Comparison of ENCODE assay signal across 1 cellular context in genomic region chr2:240868286-240869108, GRCh38.
TF ChIP-seq lines count a peak whose summit lies in the region.

Gene AGXT, plus strand, starts transcription at chr2:240868824. Its CDS starts 42 bp downstream, at chr2:240868866.

TF ChIP-seq in HepG2, 621 proteins besides CTCF, POLR2A, EP300 and RAD21 (continued from another document and continues in another):
- TF ChIP-seq FOXO4 (CRISPR knock-in tag; conservative IDR thresholded peaks at IDR 0.05): no peak
- peak; percentile 91 for TF ChIP-seq RXRA (CRISPR knock-in tag; IDR thresholded peaks at IDR 0.05)
- peak; percentile 73 for TF ChIP-seq GATAD2A (CRISPR knock-in tag; IDR thresholded peaks at IDR 0.05)
- no peak; the same call in 1 of the 2 replicates for TF ChIP-seq HNF4G (IDR thresholded peaks at IDR 0.05; ENCODE audit: borderline replicate concordance, low read depth, low read length)
- peak; percentile 84; the same call in 1 of the 2 replicates for TF ChIP-seq HNF4G (CRISPR knock-in tag; IDR thresholded peaks at IDR 0.05; ENCODE audit: borderline replicate concordance, low read depth)
- TF ChIP-seq, protein P1, sequence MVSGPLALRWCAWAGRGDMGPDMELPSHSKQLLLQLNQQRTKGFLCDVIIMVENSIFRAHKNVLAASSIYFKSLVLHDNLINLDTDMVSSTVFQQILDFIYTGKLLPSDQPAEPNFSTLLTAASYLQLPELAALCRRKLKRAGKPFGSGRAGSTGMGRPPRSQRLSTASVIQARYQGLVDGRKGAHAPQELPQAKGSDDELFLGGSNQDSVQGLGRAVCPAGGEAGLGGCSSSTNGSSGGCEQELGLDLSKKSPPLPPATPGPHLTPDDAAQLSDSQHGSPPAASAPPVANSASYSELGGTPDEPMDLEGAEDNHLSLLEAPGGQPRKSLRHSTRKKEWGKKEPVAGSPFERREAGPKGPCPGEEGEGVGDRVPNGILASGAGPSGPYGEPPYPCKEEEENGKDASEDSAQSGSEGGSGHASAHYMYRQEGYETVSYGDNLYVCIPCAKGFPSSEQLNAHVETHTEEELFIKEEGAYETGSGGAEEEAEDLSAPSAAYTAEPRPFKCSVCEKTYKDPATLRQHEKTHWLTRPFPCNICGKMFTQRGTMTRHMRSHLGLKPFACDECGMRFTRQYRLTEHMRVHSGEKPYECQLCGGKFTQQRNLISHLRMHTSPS (CRISPR knock-in tag; IDR thresholded peaks at IDR 0.05; ENCODE audit: low read depth): peak; percentile 87
- TF ChIP-seq, protein P2, sequence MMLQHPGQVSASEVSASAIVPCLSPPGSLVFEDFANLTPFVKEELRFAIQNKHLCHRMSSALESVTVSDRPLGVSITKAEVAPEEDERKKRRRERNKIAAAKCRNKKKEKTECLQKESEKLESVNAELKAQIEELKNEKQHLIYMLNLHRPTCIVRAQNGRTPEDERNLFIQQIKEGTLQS (CRISPR knock-in tag; IDR thresholded peaks at IDR 0.05): no peak
- TF ChIP-seq ZFP90 (CRISPR knock-in tag; IDR thresholded peaks at IDR 0.05; ENCODE audit: borderline replicate concordance): peak; percentile 77; the same call in 1 of the 2 replicates
- TF ChIP-seq NR2C2 (CRISPR knock-in tag; IDR thresholded peaks at IDR 0.05; ENCODE audit: borderline replicate concordance): peak; percentile 92
- peak; percentile 25; the same call in 1 of the 2 replicates for TF ChIP-seq ZSCAN21 (CRISPR knock-in tag; IDR thresholded peaks at IDR 0.05; ENCODE audit: borderline replicate concordance)
- TF ChIP-seq ZNF709 (CRISPR knock-in tag; IDR thresholded peaks at IDR 0.05): peak; percentile 77
- TF ChIP-seq ZBTB10 (CRISPR knock-in tag; IDR thresholded peaks at IDR 0.05; ENCODE audit: borderline replicate concordance): peak; percentile 48; the same call in 1 of the 2 replicates
- TF ChIP-seq ZNF274 (CRISPR knock-in tag; IDR thresholded peaks at IDR 0.05): no peak; the same call in none of the 2 replicates
- peak; percentile 81; the same call in 1 of the 2 replicates for TF ChIP-seq MEIS1 (CRISPR knock-in tag; IDR thresholded peaks at IDR 0.05; ENCODE audit: borderline replicate concordance)
- no peak for TF ChIP-seq ZNF737 (CRISPR knock-in tag; IDR thresholded peaks at IDR 0.05; ENCODE audit: borderline replicate concordance)
- TF ChIP-seq IRX3 (CRISPR knock-in tag; IDR thresholded peaks at IDR 0.05; ENCODE audit: borderline replicate concordance, low read depth): 0 out of 2 replicates have a peak, but pooled peaks have one; percentile 67
- TF ChIP-seq, protein P3, sequence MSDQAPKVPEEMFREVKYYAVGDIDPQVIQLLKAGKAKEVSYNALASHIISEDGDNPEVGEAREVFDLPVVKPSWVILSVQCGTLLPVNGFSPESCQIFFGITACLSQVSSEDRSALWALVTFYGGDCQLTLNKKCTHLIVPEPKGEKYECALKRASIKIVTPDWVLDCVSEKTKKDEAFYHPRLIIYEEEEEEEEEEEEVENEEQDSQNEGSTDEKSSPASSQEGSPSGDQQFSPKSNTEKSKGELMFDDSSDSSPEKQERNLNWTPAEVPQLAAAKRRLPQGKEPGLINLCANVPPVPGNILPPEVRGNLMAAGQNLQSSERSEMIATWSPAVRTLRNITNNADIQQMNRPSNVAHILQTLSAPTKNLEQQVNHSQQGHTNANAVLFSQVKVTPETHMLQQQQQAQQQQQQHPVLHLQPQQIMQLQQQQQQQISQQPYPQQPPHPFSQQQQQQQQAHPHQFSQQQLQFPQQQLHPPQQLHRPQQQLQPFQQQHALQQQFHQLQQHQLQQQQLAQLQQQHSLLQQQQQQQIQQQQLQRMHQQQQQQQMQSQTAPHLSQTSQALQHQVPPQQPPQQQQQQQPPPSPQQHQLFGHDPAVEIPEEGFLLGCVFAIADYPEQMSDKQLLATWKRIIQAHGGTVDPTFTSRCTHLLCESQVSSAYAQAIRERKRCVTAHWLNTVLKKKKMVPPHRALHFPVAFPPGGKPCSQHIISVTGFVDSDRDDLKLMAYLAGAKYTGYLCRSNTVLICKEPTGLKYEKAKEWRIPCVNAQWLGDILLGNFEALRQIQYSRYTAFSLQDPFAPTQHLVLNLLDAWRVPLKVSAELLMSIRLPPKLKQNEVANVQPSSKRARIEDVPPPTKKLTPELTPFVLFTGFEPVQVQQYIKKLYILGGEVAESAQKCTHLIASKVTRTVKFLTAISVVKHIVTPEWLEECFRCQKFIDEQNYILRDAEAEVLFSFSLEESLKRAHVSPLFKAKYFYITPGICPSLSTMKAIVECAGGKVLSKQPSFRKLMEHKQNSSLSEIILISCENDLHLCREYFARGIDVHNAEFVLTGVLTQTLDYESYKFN (CRISPR knock-in tag; conservative IDR thresholded peaks at IDR 0.05): peak; percentile 91
- TF ChIP-seq TSC22D2 (CRISPR knock-in tag; IDR thresholded peaks at IDR 0.05; ENCODE audit: borderline replicate concordance): peak; percentile 65; the same call in 1 of the 2 replicates
- peak; percentile 62; the same call in 1 of the 2 replicates for TF ChIP-seq ZBTB4 (CRISPR knock-in tag; IDR thresholded peaks at IDR 0.05; ENCODE audit: borderline replicate concordance)
- TF ChIP-seq, protein P4, sequence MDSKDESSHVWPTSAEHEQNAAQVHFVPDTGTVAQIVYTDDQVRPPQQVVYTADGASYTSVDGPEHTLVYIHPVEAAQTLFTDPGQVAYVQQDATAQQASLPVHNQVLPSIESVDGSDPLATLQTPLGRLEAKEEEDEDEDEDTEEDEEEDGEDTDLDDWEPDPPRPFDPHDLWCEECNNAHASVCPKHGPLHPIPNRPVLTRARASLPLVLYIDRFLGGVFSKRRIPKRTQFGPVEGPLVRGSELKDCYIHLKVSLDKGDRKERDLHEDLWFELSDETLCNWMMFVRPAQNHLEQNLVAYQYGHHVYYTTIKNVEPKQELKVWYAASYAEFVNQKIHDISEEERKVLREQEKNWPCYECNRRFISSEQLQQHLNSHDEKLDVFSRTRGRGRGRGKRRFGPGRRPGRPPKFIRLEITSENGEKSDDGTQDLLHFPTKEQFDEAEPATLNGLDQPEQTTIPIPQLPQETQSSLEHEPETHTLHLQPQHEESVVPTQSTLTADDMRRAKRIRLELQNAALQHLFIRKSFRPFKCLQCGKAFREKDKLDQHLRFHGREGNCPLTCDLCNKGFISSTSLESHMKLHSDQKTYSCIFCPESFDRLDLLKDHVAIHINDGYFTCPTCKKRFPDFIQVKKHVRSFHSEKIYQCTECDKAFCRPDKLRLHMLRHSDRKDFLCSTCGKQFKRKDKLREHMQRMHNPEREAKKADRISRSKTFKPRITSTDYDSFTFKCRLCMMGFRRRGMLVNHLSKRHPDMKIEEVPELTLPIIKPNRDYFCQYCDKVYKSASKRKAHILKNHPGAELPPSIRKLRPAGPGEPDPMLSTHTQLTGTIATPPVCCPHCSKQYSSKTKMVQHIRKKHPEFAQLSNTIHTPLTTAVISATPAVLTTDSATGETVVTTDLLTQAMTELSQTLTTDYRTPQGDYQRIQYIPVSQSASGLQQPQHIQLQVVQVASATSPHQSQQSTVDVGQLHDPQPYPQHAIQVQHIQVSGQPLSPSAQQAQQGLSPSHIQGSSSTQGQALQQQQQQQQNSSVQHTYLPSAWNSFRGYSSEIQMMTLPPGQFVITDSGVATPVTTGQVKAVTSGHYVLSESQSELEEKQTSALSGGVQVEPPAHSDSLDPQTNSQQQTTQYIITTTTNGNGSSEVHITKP (CRISPR knock-in tag; IDR thresholded peaks at IDR 0.05; ENCODE audit: low read depth): peak; percentile 64; the same call in 1 of the 2 replicates
- TF ChIP-seq, protein P5, sequence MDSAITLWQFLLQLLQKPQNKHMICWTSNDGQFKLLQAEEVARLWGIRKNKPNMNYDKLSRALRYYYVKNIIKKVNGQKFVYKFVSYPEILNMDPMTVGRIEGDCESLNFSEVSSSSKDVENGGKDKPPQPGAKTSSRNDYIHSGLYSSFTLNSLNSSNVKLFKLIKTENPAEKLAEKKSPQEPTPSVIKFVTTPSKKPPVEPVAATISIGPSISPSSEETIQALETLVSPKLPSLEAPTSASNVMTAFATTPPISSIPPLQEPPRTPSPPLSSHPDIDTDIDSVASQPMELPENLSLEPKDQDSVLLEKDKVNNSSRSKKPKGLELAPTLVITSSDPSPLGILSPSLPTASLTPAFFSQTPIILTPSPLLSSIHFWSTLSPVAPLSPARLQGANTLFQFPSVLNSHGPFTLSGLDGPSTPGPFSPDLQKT (CRISPR knock-in tag; IDR thresholded peaks at IDR 0.05; ENCODE audit: borderline replicate concordance): no peak
- TF ChIP-seq TCF7 (IDR thresholded peaks at IDR 0.05; ENCODE audit: low read depth): 0 out of 2 replicates have a peak, but pooled peaks have one; percentile 21
- peak; percentile 74 for TF ChIP-seq ZNF501 (CRISPR knock-in tag; IDR thresholded peaks at IDR 0.05)
- no peak for TF ChIP-seq HMGA1 (CRISPR knock-in tag; conservative IDR thresholded peaks at IDR 0.05)
- TF ChIP-seq, protein P6, sequence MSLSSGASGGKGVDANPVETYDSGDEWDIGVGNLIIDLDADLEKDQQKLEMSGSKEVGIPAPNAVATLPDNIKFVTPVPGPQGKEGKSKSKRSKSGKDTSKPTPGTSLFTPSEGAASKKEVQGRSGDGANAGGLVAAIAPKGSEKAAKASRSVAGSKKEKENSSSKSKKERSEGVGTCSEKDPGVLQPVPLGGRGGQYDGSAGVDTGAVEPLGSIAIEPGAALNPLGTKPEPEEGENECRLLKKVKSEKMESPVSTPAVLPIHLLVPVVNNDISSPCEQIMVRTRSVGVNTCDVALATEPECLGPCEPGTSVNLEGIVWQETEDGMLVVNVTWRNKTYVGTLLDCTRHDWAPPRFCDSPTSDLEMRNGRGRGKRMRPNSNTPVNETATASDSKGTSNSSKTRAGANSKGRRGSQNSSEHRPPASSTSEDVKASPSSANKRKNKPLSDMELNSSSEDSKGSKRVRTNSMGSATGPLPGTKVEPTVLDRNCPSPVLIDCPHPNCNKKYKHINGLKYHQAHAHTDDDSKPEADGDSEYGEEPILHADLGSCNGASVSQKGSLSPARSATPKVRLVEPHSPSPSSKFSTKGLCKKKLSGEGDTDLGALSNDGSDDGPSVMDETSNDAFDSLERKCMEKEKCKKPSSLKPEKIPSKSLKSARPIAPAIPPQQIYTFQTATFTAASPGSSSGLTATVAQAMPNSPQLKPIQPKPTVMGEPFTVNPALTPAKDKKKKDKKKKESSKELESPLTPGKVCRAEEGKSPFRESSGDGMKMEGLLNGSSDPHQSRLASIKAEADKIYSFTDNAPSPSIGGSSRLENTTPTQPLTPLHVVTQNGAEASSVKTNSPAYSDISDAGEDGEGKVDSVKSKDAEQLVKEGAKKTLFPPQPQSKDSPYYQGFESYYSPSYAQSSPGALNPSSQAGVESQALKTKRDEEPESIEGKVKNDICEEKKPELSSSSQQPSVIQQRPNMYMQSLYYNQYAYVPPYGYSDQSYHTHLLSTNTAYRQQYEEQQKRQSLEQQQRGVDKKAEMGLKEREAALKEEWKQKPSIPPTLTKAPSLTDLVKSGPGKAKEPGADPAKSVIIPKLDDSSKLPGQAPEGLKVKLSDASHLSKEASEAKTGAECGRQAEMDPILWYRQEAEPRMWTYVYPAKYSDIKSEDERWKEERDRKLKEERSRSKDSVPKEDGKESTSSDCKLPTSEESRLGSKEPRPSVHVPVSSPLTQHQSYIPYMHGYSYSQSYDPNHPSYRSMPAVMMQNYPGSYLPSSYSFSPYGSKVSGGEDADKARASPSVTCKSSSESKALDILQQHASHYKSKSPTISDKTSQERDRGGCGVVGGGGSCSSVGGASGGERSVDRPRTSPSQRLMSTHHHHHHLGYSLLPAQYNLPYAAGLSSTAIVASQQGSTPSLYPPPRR (CRISPR knock-in tag; IDR thresholded peaks at IDR 0.05; ENCODE audit: borderline replicate concordance): peak; percentile 77; the same call in 1 of the 2 replicates
- TF ChIP-seq MXD3 (CRISPR knock-in tag; IDR thresholded peaks at IDR 0.05): peak; percentile 82
- TF ChIP-seq ZNF556 (CRISPR knock-in tag; IDR thresholded peaks at IDR 0.05; ENCODE audit: borderline replicate concordance): peak; percentile 95; the same call in 1 of the 2 replicates
